In genomic region chr18:8241731-8242130, GRCh38 we compare ENCODE assay signal across 23 cellular contexts.
A peak's percentile ranks its signal among the peaks of the same experiment; 100 is the strongest.
DNase-seq lines count a peak whose midpoint lies in the region; ATAC-seq, FAIRE-seq and TF ChIP-seq lines count a peak whose summit lies in the region.
"Had no signal": no experiment of that assay in that cellular context is flagged by ENCODE, and none has a peak within 500 bp of the region (broad histone marks: within the 10 kb centered on the region; RNA-seq: fewer than 3 reads in every experiment).

No MANE protein-coding gene starts in this region.

- H3K4me3 ChIP-seq in SK-N-MC (no peak overlapping the region), retinal pigment epithelial cell (ENCODE audit: low read length) (no peak overlapping the region)
- H3K4me3 ChIP-seq: GM23248 had no signal

- ATAC-seq in HG03378 (IDR thresholded peaks at IDR 0.05; ENCODE audit: unreplicated experiment) (no peak), GM19324 (IDR thresholded peaks at IDR 0.05; ENCODE audit: low FRiP score, unreplicated experiment) (no peak)
- ATAC-seq: HepG2 had no signal

- peak; percentile 88 for FAIRE-seq in D721Med (lab: Jason Lieb, UNC)
- FAIRE-seq: A204.1, GM12892, H54, HepG2 had no signal

- no peaks in the 10 kb centered on the region for H3K9me3 ChIP-seq in SK-N-MC (ENCODE audit: low read depth, low read length)
- H3K9me3 ChIP-seq: BE2C, Caco-2 had no signal

- TF ChIP-seq CTCF in D721Med (IDR thresholded peaks at IDR 0.05; ENCODE audit: insufficient read depth, missing control alignments) = no peak
- no peak for TF ChIP-seq CTCF in retinal pigment epithelial cell (conservative IDR thresholded peaks at IDR 0.05; ENCODE audit: low read depth, low read length)

- 0 out of 2 replicates have a peak overlapping the region, but pooled peaks have one; percentile 45 for H3K27ac ChIP-seq in SK-N-MC
- H3K27ac ChIP-seq: GM23248 had no signal

- no peak for DNase-seq in D721Med (ENCODE audit: insufficient read length, low spot score)
- DNase-seq in NCI-H146 (lab: John Stamatoyannopoulos, UW) = peak; percentile 37
- DNase-seq in SK-N-MC (ENCODE audit: low read depth, low spot score) = no peak
- DNase-seq in retinal pigment epithelial cell (ENCODE audit: low read depth) = peak; percentile 18
- no peak for DNase-seq in kidney tubule cell (ENCODE audit: low spot score)
- DNase-seq: ACHN; BE2C; C1 segment of cervical spinal cord; Caco-2; CD4-positive, CD25-positive, alpha-beta regulatory T cell; CD8-positive, alpha-beta memory T cell; DMS153; DMS79; GDM1; HCEC 1CT; KBM-7 had no signal

- no peak overlapping the region for H3K9ac ChIP-seq in SK-N-MC (ENCODE audit: insufficient read length)
- H3K9ac ChIP-seq: GM23248 had no signal

- H3K36me3 ChIP-seq in SK-N-MC (ENCODE audit: insufficient read depth, low read length) = no peaks in the 10 kb centered on the region
- H3K36me3 ChIP-seq: BE2C had no signal

Comparison
In these comparisons a context has a peak if more than half of its experiments do, and no peak if none do; other contexts are left out.
1. DNase-seq: peak in NCI-H146 (single experiment) and retinal pigment epithelial cell (single experiment); none in D721Med (single experiment), SK-N-MC (single experiment) and kidney tubule cell (single experiment).